1 cellular context compared by ENCODE assay signal in the genomic region with DNA sequence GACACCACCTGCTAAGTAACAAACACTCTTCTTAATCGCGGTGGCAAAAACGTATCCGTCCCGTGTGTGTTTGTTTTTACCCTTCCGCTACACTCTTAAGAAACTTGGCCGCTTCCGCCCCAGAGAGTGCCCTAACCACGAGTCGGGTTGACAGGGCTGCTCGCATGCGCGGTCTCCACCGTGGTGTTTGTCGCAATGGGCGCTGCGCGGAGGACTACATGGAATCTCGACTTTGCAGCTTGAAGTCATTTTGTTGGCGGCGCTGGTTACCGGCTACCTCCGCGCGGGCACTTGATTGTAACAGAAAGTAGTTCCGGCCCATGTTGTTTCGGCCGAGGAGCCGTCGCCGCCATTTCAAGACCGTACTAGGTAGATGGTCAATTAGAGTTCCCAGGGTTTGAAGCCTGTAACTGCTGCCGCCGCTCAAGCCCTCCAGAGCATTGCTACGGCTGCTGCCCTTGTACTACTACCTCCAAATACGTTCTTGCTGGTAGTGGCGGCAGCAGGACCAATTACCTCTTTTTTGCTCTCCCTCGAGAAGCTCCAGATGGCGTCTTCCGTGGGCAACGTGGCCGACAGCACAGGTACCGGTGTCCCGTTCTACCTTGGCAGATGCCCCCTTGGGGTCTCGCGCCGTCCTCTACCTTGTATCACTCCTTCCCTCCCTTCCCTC.
TF ChIP-seq lines count a peak whose summit lies in the region.

Gene OGT (plus strand): TSS at position 352 of the 673 bp plus-strand sequence. CDS start 196 bp downstream, at position 548.

TF ChIP-seq in HepG2, 621 proteins besides CTCF, POLR2A, EP300 and RAD21 (continued from another document and continues in another):
- TF ChIP-seq, protein P1, sequence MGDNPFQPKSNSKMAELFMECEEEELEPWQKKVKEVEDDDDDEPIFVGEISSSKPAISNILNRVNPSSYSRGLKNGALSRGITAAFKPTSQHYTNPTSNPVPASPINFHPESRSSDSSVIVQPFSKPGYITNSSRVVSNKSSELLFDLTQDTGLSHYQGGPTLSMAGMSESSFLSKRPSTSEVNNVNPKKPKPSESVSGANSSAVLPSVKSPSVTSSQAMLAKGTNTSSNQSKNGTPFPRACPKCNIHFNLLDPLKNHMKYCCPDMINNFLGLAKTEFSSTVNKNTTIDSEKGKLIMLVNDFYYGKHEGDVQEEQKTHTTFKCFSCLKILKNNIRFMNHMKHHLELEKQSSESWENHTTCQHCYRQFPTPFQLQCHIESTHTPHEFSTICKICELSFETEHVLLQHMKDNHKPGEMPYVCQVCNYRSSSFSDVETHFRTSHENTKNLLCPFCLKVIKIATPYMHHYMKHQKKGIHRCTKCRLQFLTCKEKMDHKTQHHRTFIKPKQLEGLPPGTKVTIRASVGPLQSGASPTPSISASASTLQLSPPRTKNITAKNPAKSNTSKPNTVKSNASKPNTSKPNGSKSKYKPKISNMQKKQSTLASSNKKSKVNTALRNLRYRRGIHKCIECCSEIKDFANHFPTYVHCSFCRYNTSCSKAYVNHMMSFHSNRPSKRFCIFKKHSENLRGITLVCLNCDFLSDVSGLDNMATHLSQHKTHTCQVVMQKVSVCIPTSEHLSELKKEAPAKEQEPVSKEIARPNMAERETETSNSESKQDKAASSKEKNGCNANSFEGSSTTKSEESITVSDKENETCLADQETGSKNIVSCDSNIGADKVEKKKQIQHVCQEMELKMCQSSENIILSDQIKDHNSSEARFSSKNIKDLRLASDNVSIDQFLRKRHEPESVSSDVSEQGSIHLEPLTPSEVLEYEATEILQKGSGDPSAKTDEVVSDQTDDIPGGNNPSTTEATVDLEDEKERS (CRISPR knock-in tag; IDR thresholded peaks at IDR 0.05) = 0 out of 2 replicates have a peak, but pooled peaks have one; percentile 36
- TF ChIP-seq RBAK (CRISPR knock-in tag; IDR thresholded peaks at IDR 0.05) (no peak), ESRRA (CRISPR knock-in tag; IDR thresholded peaks at IDR 0.05; ENCODE audit: low read depth) (no peak), PCBP2 (optimal IDR thresholded peaks at IDR 0.05; ENCODE audit: low read depth, low read length, poor library complexity, severe bottlenecking) (no peak), TBX2 (CRISPR knock-in tag; IDR thresholded peaks at IDR 0.05; ENCODE audit: borderline replicate concordance) (peak; percentile 78), REPIN1 (CRISPR knock-in tag; IDR thresholded peaks at IDR 0.05; ENCODE audit: borderline replicate concordance, low read depth) (peak; percentile 88; the same call in 1 of the 2 replicates), HMGXB4 (CRISPR knock-in tag; IDR thresholded peaks at IDR 0.05; ENCODE audit: borderline replicate concordance in 1 of 2, low read depth in 1 of 2) (peak in 1 of 2 experiments; percentile 74; a peak in 3 of 4 replicates), NAIF1 (CRISPR knock-in tag; IDR thresholded peaks at IDR 0.05; ENCODE audit: borderline replicate concordance) (no peak), GRHL1 (CRISPR knock-in tag; conservative IDR thresholded peaks at IDR 0.05) (no peak), PBX2 (CRISPR knock-in tag; IDR thresholded peaks at IDR 0.05) (no peak), ZNF747 (CRISPR knock-in tag; IDR thresholded peaks at IDR 0.05; ENCODE audit: borderline replicate concordance) (0 out of 2 replicates have a peak, but pooled peaks have one; percentile 58), ZNF546 (CRISPR knock-in tag; conservative IDR thresholded peaks at IDR 0.05) (no peak), KMT2B (CRISPR knock-in tag; IDR thresholded peaks at IDR 0.05) (peak; percentile 61; the same call in 1 of the 2 replicates), ZNF121 (CRISPR knock-in tag; IDR thresholded peaks at IDR 0.05) (0 out of 2 replicates have a peak, but pooled peaks have one; percentile 4), SALL1 (CRISPR knock-in tag; IDR thresholded peaks at IDR 0.05) (peak; percentile 84), GTF2F1 (IDR thresholded peaks at IDR 0.05; ENCODE audit: low read length) (no peak), ZNF776 (CRISPR knock-in tag; IDR thresholded peaks at IDR 0.05) (no peak), SP2 (CRISPR knock-in tag; IDR thresholded peaks at IDR 0.05) (no peak), ZBTB38 (CRISPR knock-in tag; IDR thresholded peaks at IDR 0.05) (peak; percentile 23; the same call in 1 of the 2 replicates), CC2D1A (CRISPR knock-in tag; IDR thresholded peaks at IDR 0.05) (no peak), XBP1 (CRISPR knock-in tag; IDR thresholded peaks at IDR 0.05) (no peak), DR1 (CRISPR knock-in tag; IDR thresholded peaks at IDR 0.05) (peak; percentile 78), ZNF720 (CRISPR knock-in tag; IDR thresholded peaks at IDR 0.05) (no peak), TCF12 (IDR thresholded peaks at IDR 0.05) (no peak), TCF12 (CRISPR knock-in tag; IDR thresholded peaks at IDR 0.05) (no peak), ZNF343 (CRISPR knock-in tag; IDR thresholded peaks at IDR 0.05) (no peak), ZNF567 (CRISPR knock-in tag; IDR thresholded peaks at IDR 0.05; ENCODE audit: borderline replicate concordance) (no peak; the same call in 1 of the 2 replicates), KAT2B (IDR thresholded peaks at IDR 0.05; ENCODE audit: borderline replicate concordance, low read depth, low read length) (no peak), ZNF670 (CRISPR knock-in tag; IDR thresholded peaks at IDR 0.05; ENCODE audit: borderline replicate concordance) (peak; percentile 53; the same call in 1 of the 2 replicates), RNF219 (CRISPR knock-in tag; IDR thresholded peaks at IDR 0.05) (no peak), ZMYM3 (CRISPR knock-in tag; IDR thresholded peaks at IDR 0.05) (no peak), PREB (CRISPR knock-in tag; IDR thresholded peaks at IDR 0.05) (no peak), MATR3 (CRISPR knock-in tag; IDR thresholded peaks at IDR 0.05) (no peak), FOXA1 (IDR thresholded peaks at IDR 0.05) (no peak), FOXA1 (CRISPR knock-in tag; IDR thresholded peaks at IDR 0.05) (peak; percentile 24; the same call in 1 of the 2 replicates), ZNF841 (CRISPR knock-in tag; IDR thresholded peaks at IDR 0.05; ENCODE audit: borderline replicate concordance) (no peak)
- TF ChIP-seq, protein P2, sequence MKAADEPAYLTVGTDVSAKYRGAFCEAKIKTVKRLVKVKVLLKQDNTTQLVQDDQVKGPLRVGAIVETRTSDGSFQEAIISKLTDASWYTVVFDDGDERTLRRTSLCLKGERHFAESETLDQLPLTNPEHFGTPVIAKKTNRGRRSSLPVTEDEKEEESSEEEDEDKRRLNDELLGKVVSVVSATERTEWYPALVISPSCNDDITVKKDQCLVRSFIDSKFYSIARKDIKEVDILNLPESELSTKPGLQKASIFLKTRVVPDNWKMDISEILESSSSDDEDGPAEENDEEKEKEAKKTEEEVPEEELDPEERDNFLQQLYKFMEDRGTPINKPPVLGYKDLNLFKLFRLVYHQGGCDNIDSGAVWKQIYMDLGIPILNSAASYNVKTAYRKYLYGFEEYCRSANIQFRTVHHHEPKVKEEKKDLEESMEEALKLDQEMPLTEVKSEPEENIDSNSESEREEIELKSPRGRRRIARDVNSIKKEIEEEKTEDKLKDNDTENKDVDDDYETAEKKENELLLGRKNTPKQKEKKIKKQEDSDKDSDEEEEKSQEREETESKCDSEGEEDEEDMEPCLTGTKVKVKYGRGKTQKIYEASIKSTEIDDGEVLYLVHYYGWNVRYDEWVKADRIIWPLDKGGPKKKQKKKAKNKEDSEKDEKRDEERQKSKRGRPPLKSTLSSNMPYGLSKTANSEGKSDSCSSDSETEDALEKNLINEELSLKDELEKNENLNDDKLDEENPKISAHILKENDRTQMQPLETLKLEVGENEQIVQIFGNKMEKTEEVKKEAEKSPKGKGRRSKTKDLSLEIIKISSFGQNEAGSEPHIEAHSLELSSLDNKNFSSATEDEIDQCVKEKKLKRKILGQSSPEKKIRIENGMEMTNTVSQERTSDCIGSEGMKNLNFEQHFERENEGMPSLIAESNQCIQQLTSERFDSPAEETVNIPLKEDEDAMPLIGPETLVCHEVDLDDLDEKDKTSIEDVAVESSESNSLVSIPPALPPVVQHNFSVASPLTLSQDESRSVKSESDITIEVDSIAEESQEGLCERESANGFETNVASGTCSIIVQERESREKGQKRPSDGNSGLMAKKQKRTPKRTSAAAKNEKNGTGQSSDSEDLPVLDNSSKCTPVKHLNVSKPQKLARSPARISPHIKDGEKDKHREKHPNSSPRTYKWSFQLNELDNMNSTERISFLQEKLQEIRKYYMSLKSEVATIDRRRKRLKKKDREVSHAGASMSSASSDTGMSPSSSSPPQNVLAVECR (CRISPR knock-in tag; IDR thresholded peaks at IDR 0.05; ENCODE audit: borderline replicate concordance) = peak; percentile 92
- TF ChIP-seq, protein P3, sequence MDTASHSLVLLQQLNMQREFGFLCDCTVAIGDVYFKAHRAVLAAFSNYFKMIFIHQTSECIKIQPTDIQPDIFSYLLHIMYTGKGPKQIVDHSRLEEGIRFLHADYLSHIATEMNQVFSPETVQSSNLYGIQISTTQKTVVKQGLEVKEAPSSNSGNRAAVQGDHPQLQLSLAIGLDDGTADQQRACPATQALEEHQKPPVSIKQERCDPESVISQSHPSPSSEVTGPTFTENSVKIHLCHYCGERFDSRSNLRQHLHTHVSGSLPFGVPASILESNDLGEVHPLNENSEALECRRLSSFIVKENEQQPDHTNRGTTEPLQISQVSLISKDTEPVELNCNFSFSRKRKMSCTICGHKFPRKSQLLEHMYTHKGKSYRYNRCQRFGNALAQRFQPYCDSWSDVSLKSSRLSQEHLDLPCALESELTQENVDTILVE (CRISPR knock-in tag; IDR thresholded peaks at IDR 0.05) = no peak
- TF ChIP-seq, protein P4, sequence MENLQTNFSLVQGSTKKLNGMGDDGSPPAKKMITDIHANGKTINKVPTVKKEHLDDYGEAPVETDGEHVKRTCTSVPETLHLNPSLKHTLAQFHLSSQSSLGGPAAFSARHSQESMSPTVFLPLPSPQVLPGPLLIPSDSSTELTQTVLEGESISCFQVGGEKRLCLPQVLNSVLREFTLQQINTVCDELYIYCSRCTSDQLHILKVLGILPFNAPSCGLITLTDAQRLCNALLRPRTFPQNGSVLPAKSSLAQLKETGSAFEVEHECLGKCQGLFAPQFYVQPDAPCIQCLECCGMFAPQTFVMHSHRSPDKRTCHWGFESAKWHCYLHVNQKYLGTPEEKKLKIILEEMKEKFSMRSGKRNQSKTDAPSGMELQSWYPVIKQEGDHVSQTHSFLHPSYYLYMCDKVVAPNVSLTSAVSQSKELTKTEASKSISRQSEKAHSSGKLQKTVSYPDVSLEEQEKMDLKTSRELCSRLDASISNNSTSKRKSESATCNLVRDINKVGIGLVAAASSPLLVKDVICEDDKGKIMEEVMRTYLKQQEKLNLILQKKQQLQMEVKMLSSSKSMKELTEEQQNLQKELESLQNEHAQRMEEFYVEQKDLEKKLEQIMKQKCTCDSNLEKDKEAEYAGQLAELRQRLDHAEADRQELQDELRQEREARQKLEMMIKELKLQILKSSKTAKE (CRISPR knock-in tag; IDR thresholded peaks at IDR 0.05; ENCODE audit: borderline replicate concordance) = no peak
